20 cellular contexts compared by ENCODE assay signal in genomic region chr5:172692451-172692850, GRCh38. TPM values are rescaled to one million over a fixed set of nuclear protein-coding genes. Genes with fewer than 3 reads are reported as not detected.
DNase-seq lines count a peak whose midpoint lies in the region; ATAC-seq, FAIRE-seq and TF ChIP-seq lines count a peak whose summit lies in the region.
"Had no signal": no experiment of that assay in that cellular context is flagged by ENCODE, and none has a peak within 500 bp of the region (broad histone marks: within the 10 kb centered on the region; RNA-seq: fewer than 3 reads in every experiment).

No MANE protein-coding gene starts in this region.

- H3K4me1 ChIP-seq in right atrium auricular region (peaks cover 0 to 97% of the 10 kb centered on the region in 2 donors), mesodermal cell (ENCODE audit: control insufficient read depth, insufficient read depth, low read length, poor library complexity, severe bottlenecking) (peaks cover 84% of the 10 kb centered on the region), smooth muscle cell (ENCODE audit: low read depth) (peaks cover 6% of the 10 kb centered on the region)

- FAIRE-seq in GM19239 (lab: Jason Lieb, UNC): no peak
- FAIRE-seq: GM12891, GM18507, K562 had no signal

- H3K4me2 ChIP-seq in smooth muscle cell: peak overlapping the region; percentile 61

- no peak overlapping the region for H3K9ac ChIP-seq in smooth muscle cell (ENCODE audit: low read depth)

- intact Hi-C loops in Right ventricle myocardium inferior (cut with DNase I): loop anchor here (10.0 kb wide), 1 partner anchor 108 kb away; no protein-coding TSS in a partner anchor

- H3K27me3 ChIP-seq in right atrium auricular region (no peaks in the 10 kb centered on the region), smooth muscle cell (ENCODE audit: low read depth) (no peaks in the 10 kb centered on the region)

- H3K27ac ChIP-seq in right atrium auricular region (peak overlapping the region; percentile 78 to 87), mesodermal cell (ENCODE audit: low read depth, low read length, severe bottlenecking) (peak overlapping the region; percentile 79), smooth muscle cell (ENCODE audit: low read depth) (peak overlapping the region; percentile 61)
- H3K27ac ChIP-seq: C4-2B had no signal

- no peak for DNase-seq in right atrium auricular region (ENCODE audit: low spot score)
- no peak for DNase-seq in Right ventricle myocardium inferior (ENCODE audit: missing footprints)
- DNase-seq in smooth muscle cell (lab: John Stamatoyannopoulos, UW; ENCODE audit: unreplicated experiment): no peak
- no peak for DNase-seq in GM19239 (ENCODE audit: insufficient read length, low spot score)
- no peak for DNase-seq in activated T-cell treated with anti-CD3 and anti-CD28 coated beads for 4 hours
- DNase-seq: DMS 273 treated with DMSO at 0.1 percent for 48 hours, GF-D8, MV-4-11, NCI-H1417, NCI-H187 treated with DMSO at 0.1 percent for 48 hours, NCI-H446, NCI-H748 treated with DMSO at 0.1 percent for 48 hours, OCI-M1 had no signal

- H3K36me3 ChIP-seq in right atrium auricular region (peaks cover 17% of the 10 kb centered on the region), mesodermal cell (ENCODE audit: control insufficient read depth, insufficient read depth, low read length) (peaks cover 4% of the 10 kb centered on the region), smooth muscle cell (ENCODE audit: low read depth) (no peaks in the 10 kb centered on the region)

- TF ChIP-seq CTCF in right atrium auricular region (IDR thresholded peaks at IDR 0.05) (no peak), smooth muscle cell (IDR thresholded peaks at IDR 0.05; ENCODE audit: borderline replicate concordance, insufficient read depth, poor library complexity, severe bottlenecking) (no peak)

- no peak for ATAC-seq in Right ventricle myocardium inferior
- no peak for ATAC-seq in GM21360 (IDR thresholded peaks at IDR 0.05; ENCODE audit: unreplicated experiment)
- no peak for ATAC-seq in GM21528 (IDR thresholded peaks at IDR 0.05; ENCODE audit: low FRiP score, unreplicated experiment)

- no peaks in the 10 kb centered on the region for H3K79me2 ChIP-seq in smooth muscle cell (ENCODE audit: low read depth)

- no peaks in the 10 kb centered on the region for H3F3A ChIP-seq in smooth muscle cell (ENCODE audit: low read depth)

- no peaks in the 10 kb centered on the region for H3K9me3 ChIP-seq in right atrium auricular region
- H3K9me3 ChIP-seq in mesodermal cell (ENCODE audit: control insufficient read depth, low read length): no peaks in the 10 kb centered on the region
- no peaks in the 10 kb centered on the region for H3K9me3 ChIP-seq in smooth muscle cell (replicated peaks; ENCODE audit: low read depth)

- H3K4me3 ChIP-seq in right atrium auricular region (no peak overlapping the region), mesodermal cell (ENCODE audit: extremely low read depth, insufficient read depth, low read length, poor library complexity, severe bottlenecking) (no peak overlapping the region), smooth muscle cell (no peak overlapping the region)
- H3K4me3 ChIP-seq: K562 had no signal

- H2AFZ ChIP-seq in smooth muscle cell (ENCODE audit: low read depth): no peak overlapping the region

- WGBS in mesodermal cell (ENCODE audit: insufficient coverage in 2 of 2), 2 experiments: 90 to 95% methylated on average over 4 of the region's 6 CpGs
- WGBS in smooth muscle cell (ENCODE audit: low lambda C conversion rate): 89% methylated on average over 6 of the region's 6 CpGs

- no peaks in the 10 kb centered on the region for H4K20me1 ChIP-seq in smooth muscle cell (ENCODE audit: low read depth)

RNA-seq across cellular contexts. Expression of gene NEURL1B, which starts 51.4 kb away (rescaled TPM):
- total RNA-seq in right atrium auricular region (10 to 100 TPM; 17.9 to 22.4 TPM), Right ventricle myocardium inferior (37.1 TPM), smooth muscle cell (10.0 and 17.7 TPM in 2 replicates)
- polyA plus RNA-seq in mesodermal cell (2013, experiment 1 of 2): 13.9 TPM
- 12.6 TPM for polyA plus RNA-seq in mesodermal cell (2013, experiment 2 of 2)
- polyA plus RNA-seq in smooth muscle cell: 3.1 and 3.7 TPM in 2 replicates
- polyA plus RNA-seq: K562 had no signal
